ENCODE assay signal across 13 cellular contexts in the genomic region with DNA sequence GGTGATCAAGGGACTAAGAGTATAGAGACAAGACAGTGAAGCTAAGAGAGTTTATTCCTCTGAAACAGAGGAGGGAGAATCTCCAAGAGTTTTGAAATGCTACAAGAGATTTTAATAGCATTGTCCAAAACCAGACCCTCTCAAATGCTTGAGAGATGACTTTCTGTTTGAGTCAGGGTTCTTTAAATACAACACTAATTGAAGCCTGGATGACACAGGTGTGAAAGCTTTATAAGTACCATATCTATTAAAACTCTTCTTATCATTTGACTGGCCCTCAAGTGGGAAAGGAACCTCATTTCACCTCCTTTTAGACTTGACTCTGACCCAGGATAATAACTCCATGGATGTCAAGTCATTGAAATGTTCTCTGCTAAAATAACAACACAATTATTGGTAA. TPM values are rescaled to one million over a fixed set of nuclear protein-coding genes. Genes with fewer than 3 reads are reported as not detected.
"Had no signal": no experiment of that assay in that cellular context is flagged by ENCODE, and none has a peak within 500 bp of the region (broad histone marks: within the 10 kb centered on the region; RNA-seq: fewer than 3 reads in every experiment).

No MANE protein-coding gene starts in this region.

- H3K9me3 ChIP-seq: adrenal gland, esophagus squamous epithelium, heart right ventricle, ovary had no signal

- H3K4me3 ChIP-seq: adrenal gland, dorsolateral prefrontal cortex, esophagus squamous epithelium, heart right ventricle, ovary had no signal

- DNase-seq: activated CD4-positive, alpha-beta T cell treated with anti-CD3 and anti-CD28 coated beads, Interleukin-2, amount 50 U/mL, for 4 hours; activated naive CD4-positive, alpha-beta T cell treated with anti-CD3 and anti-CD28 coated beads, Interleukin-2, amount 50 U/mL, for 16 hours; activated T-cell treated with anti-CD3 and anti-CD28 coated beads, Interleukin-2, amount 50 U/mL, for 1 hour; adrenal gland; cerebellar nuclear complex; dorsolateral prefrontal cortex; esophagus squamous epithelium; foreskin melanocyte; heart right ventricle; islet precursor cell; ovary; small intestine; T-helper 17 cell had no signal

- H3K4me1 ChIP-seq: adrenal gland had no signal

- H3K36me3 ChIP-seq: adrenal gland, esophagus squamous epithelium, heart right ventricle, ovary had no signal

- H3K27me3 ChIP-seq: adrenal gland, dorsolateral prefrontal cortex, ovary had no signal

RNA-seq across cellular contexts. Expression of a gene that starts 5.6 kb away (rescaled TPM):
- total RNA-seq: T-helper 17 cell had no signal
